Comparison of ENCODE assay signal across 10 cellular contexts in the genomic region with DNA sequence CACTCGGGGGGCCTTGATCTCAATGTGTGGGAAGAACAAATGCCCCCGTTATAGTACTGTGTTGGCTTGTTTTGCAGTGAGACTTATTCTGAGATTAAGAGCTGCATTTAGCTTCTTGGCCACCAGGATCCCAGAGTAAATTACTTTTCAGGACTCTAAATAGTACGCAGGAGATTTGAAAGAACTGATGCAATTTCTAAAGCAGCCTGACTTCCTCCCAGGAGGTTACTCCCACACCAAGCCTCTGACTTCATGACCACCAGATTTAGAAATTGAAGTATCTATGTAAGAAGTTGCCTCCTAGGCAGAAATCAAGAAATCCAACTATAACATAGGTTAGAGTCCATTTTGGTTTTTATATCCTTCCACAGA.
A peak's percentile ranks its signal among the peaks of the same experiment; 100 is the strongest.
DNase-seq lines count a peak whose midpoint lies in the region; ATAC-seq lines count a peak whose summit lies in the region.
"Had no signal": no experiment of that assay in that cellular context is flagged by ENCODE, and none has a peak within 500 bp of the region (broad histone marks: within the 10 kb centered on the region; RNA-seq: fewer than 3 reads in every experiment).

No MANE protein-coding gene starts in this region.

- no peaks in the 10 kb centered on the region for H3K27me3 Mint-ChIP-seq in stimulated activated naive B cell treated with anti-CD40 and anti-IgM and Interleukin-4, amounts not matched to agents 10 μg/mL and 1 μg/mL and 100 μg/mL, for 72 hours

- ATAC-seq in GM21360 (IDR thresholded peaks at IDR 0.05; ENCODE audit: unreplicated experiment) (peak; percentile 29), Right ventricle myocardium superior (ENCODE audit: poor library complexity) (peak; percentile 85), HG03039 (IDR thresholded peaks at IDR 0.05; ENCODE audit: unreplicated experiment) (no peak)
- peak; percentile 58 to 70 for ATAC-seq in stimulated activated naive B cell treated with anti-CD40 and anti-IgM and Interleukin-4, amounts not matched to agents 10 μg/mL and 1 μg/mL and 100 μg/mL, for 72 hours (replicated peaks)

- peaks cover 19 to 25% of the 10 kb centered on the region in 2 donors for H3K4me1 Mint-ChIP-seq in stimulated activated naive B cell treated with anti-CD40 and anti-IgM and Interleukin-4, amounts not matched to agents 10 μg/mL and 1 μg/mL and 100 μg/mL, for 72 hours

- DNase-seq in SIG-M5 (lab: John Stamatoyannopoulos, UW) (peak; percentile 73), Right ventricle myocardium superior (no peak), G401 (ENCODE audit: low spot score) (no peak), glomerular visceral epithelial cell (ENCODE audit: extremely low spot score) (no peak)
- DNase-seq in stimulated activated naive B cell treated with anti-CD40 and anti-IgM and Interleukin-4, amounts not matched to agents 10 μg/mL and 1 μg/mL and 100 μg/mL, for 72 hours: no peak
- no peak for DNase-seq in central memory CD4-positive, alpha-beta T cell
- DNase-seq: MM.1S, SHP77 treated with DMSO at 0.1 percent for 48 hours had no signal

- peaks cover 8 to 13% of the 10 kb centered on the region in 2 donors for H3K36me3 Mint-ChIP-seq in stimulated activated naive B cell treated with anti-CD40 and anti-IgM and Interleukin-4, amounts not matched to agents 10 μg/mL and 1 μg/mL and 100 μg/mL, for 72 hours

- H3K4me3 Mint-ChIP-seq in stimulated activated naive B cell treated with anti-CD40 and anti-IgM and Interleukin-4, amounts not matched to agents 10 μg/mL and 1 μg/mL and 100 μg/mL, for 72 hours: peak overlapping the region; percentile 29 to 54

- in situ Hi-C loops in G401 (cut with HindIII; ENCODE audit: low sequenced_read_pairs): no loop called here

- H3K9me3 Mint-ChIP-seq in stimulated activated naive B cell treated with anti-CD40 and anti-IgM and Interleukin-4, amounts not matched to agents 10 μg/mL and 1 μg/mL and 100 μg/mL, for 72 hours: no peaks in the 10 kb centered on the region

- H3K27ac Mint-ChIP-seq in stimulated activated naive B cell treated with anti-CD40 and anti-IgM and Interleukin-4, amounts not matched to agents 10 μg/mL and 1 μg/mL and 100 μg/mL, for 72 hours: peak overlapping the region; percentile 73

- intact Hi-C loops in Right ventricle myocardium superior (cut with DNase I): no loop called here
